Comparison of ENCODE assay signal across 16 cellular contexts in genomic region chr2:72263043-72263780, GRCh38.
A peak's percentile ranks its signal among the peaks of the same experiment; 100 is the strongest.
DNase-seq lines count a peak whose midpoint lies in the region; ATAC-seq lines count a peak whose summit lies in the region.
"Had no signal": no experiment of that assay in that cellular context is flagged by ENCODE, and none has a peak within 500 bp of the region (broad histone marks: within the 10 kb centered on the region; RNA-seq: fewer than 3 reads in every experiment).

No MANE protein-coding gene starts in this region.

- H3K4me2 ChIP-seq in mesenchymal stem cell (ENCODE audit: low read length, poor library complexity, severe bottlenecking) = no peak overlapping the region

- no peaks in the 10 kb centered on the region for H3K36me3 ChIP-seq in mesenchymal stem cell (ENCODE audit: control insufficient read depth in 1 of 2, insufficient read depth in 2 of 2, low read depth in 1 of 2, low read length in 2 of 2)
- H3K36me3 ChIP-seq: BE2C, esophagus muscularis mucosa, left lung, neutrophil, upper lobe of left lung had no signal

- no peak overlapping the region for H3K27ac ChIP-seq in mesenchymal stem cell (ENCODE audit: low read length, poor library complexity, severe bottlenecking)
- H3K27ac ChIP-seq: esophagus muscularis mucosa, left lung, neutrophil, upper lobe of left lung had no signal

- no peak overlapping the region for H3K9ac ChIP-seq in mesenchymal stem cell (ENCODE audit: low read length)

- no peak overlapping the region for H4K91ac ChIP-seq in mesenchymal stem cell (ENCODE audit: low read length)

- H2BK120ac ChIP-seq in mesenchymal stem cell (ENCODE audit: low read depth, low read length) = no peak overlapping the region

- H2BK15ac ChIP-seq in mesenchymal stem cell (ENCODE audit: low read depth, poor library complexity, severe bottlenecking) = no peak overlapping the region

- H3K18ac ChIP-seq in mesenchymal stem cell (ENCODE audit: low read depth in 1 of 2, low read length in 2 of 2) = peak overlapping the region in 1 of 2 experiments; percentile 48

- peak overlapping the region in 1 of 2 experiments; percentile 75 for H3K14ac ChIP-seq in mesenchymal stem cell (ENCODE audit: low read length in 2 of 2)

- no peaks in the 10 kb centered on the region for H3K4me1 ChIP-seq in mesenchymal stem cell (ENCODE audit: control insufficient read depth, insufficient read depth, low read depth, low read length)
- H3K4me1 ChIP-seq: BE2C, left lung, upper lobe of left lung had no signal

- no peak overlapping the region for H2BK5ac ChIP-seq in mesenchymal stem cell (ENCODE audit: low read depth, low read length, poor library complexity, severe bottlenecking)

- no peak overlapping the region for H3K23ac ChIP-seq in mesenchymal stem cell (ENCODE audit: low read length in 2 of 2)

- ATAC-seq in GM19328 (IDR thresholded peaks at IDR 0.05; ENCODE audit: unreplicated experiment) = no peak
- ATAC-seq: left lung had no signal

- no peaks in the 10 kb centered on the region for H3K9me3 ChIP-seq in mesenchymal stem cell (ENCODE audit: control insufficient read depth, low read length)
- H3K9me3 ChIP-seq: BE2C, esophagus muscularis mucosa, left lung, neutrophil, upper lobe of left lung had no signal

- H2BK12ac ChIP-seq in mesenchymal stem cell (ENCODE audit: low read length in 2 of 2) = no peak overlapping the region

- H3K27me3 ChIP-seq in mesenchymal stem cell (ENCODE audit: control insufficient read depth in 1 of 2, insufficient read depth in 1 of 2, low read length in 2 of 2) = no peaks in the 10 kb centered on the region
- H3K27me3 ChIP-seq: BE2C, esophagus muscularis mucosa, left lung, neutrophil, upper lobe of left lung had no signal

- H3K4me3 ChIP-seq in mesenchymal stem cell (ENCODE audit: insufficient read depth in 1 of 2, low read depth in 1 of 2, low read length in 2 of 2) = no peak overlapping the region
- H3K4me3 ChIP-seq: esophagus muscularis mucosa, left lung, upper lobe of left lung had no signal

- H4K8ac ChIP-seq in mesenchymal stem cell (ENCODE audit: low read length) = no peak overlapping the region

- H3K4ac ChIP-seq in mesenchymal stem cell (ENCODE audit: low read depth in 1 of 2, low read length in 2 of 2) = no peak overlapping the region

- in situ Hi-C loops in SK-MEL-5 (cut with HindIII; ENCODE audit: low pct_unique_long_range_greater_than_20kb, low sequenced_read_pairs) = no loop called here

- H3K79me1 ChIP-seq in mesenchymal stem cell (replicated peaks; ENCODE audit: low read length, poor library complexity, severe bottlenecking) = no peaks in the 10 kb centered on the region

- no peak overlapping the region for H2AK5ac ChIP-seq in mesenchymal stem cell (ENCODE audit: low read length, severe bottlenecking)

- peak; percentile 23 for DNase-seq in AG20443 (ENCODE audit: low spot score)
- DNase-seq in EH (ENCODE audit: low read depth) = peak; percentile 40
- peak; percentile 5 for DNase-seq in SK-MEL-5 (ENCODE audit: low read depth, low spot score)
- DNase-seq in mesenchymal stem cell = peak; percentile 25
- DNase-seq in superior temporal gyrus (ENCODE audit: extremely low spot score) = no peak
- DNase-seq in NCI-H2107 treated with DMSO at 0.1 percent for 48 hours (lab: John Stamatoyannopoulos, UW; ENCODE audit: unreplicated experiment) = no peak
- DNase-seq: activated CD4-positive, alpha-beta T cell treated with anti-CD3 and anti-CD28 coated beads for 48 hours; BE2C; COR-L47; effector CD8-positive, alpha-beta T cell; left lung; NCI-H1417 treated with DMSO at 0.1 percent for 48 hours; upper lobe of left lung had no signal

- no peak overlapping the region for H2AFZ ChIP-seq in mesenchymal stem cell (ENCODE audit: low read depth, low read length)

- 95% methylated on average over 3 of the region's 4 CpGs for WGBS in mesenchymal stem cell

Comparison
In these comparisons a context has a peak if more than half of its experiments do, and no peak if none do; other contexts are left out.
1. DNase-seq: peak in AG20443 (single experiment), EH (single experiment), SK-MEL-5 (single experiment) and mesenchymal stem cell (single experiment); none in superior temporal gyrus (single experiment) and NCI-H2107 treated with DMSO at 0.1 percent for 48 hours (single experiment).